ENCODE assay signal across 23 cellular contexts in genomic region chr13:59343132-59343531, GRCh38.
"Had no signal": no experiment of that assay in that cellular context is flagged by ENCODE, and none has a peak within 500 bp of the region (broad histone marks: within the 10 kb centered on the region; RNA-seq: fewer than 3 reads in every experiment).

No MANE protein-coding gene starts in this region.

- H3K27me3 Mint-ChIP-seq: activated B cell treated with CpG ODN at 0.5 μM for 24 hours; activated CD4-positive, alpha-beta T cell treated with anti-CD3 and anti-CD28 coated beads, Interleukin-2, amount 10 ng/mL, durations not matched to agents 24 days and 14 days; activated CD8-positive, alpha-beta memory T cell treated with anti-CD3 and anti-CD28 coated beads, Interleukin-2, amount 10 ng/mL, durations not matched to agents 7 days and 5 days had no signal

- H3K4me3 ChIP-seq: MG63 had no signal

- ATAC-seq: activated CD8-positive, alpha-beta memory T cell treated with anti-CD3 and anti-CD28 coated beads, Interleukin-2, amount 10 ng/mL, durations not matched to agents 7 days and 5 days; T-helper 17 cell had no signal

- DNase-seq: activated B cell treated with CpG ODN at 0.5 μM for 24 hours; activated CD4-positive, alpha-beta T cell treated with anti-CD3 and anti-CD28 coated beads for 1 hour; activated CD4-positive, alpha-beta T cell treated with anti-CD3 and anti-CD28 coated beads, Interleukin-2, amount 10 ng/mL, durations not matched to agents 24 days and 14 days; activated CD4-positive, alpha-beta T cell treated with anti-CD3 and anti-CD28 coated beads, Interleukin-2, amount 50 U/mL, for 48 hours; activated CD8-positive, alpha-beta memory T cell treated with anti-CD3 and anti-CD28 coated beads, Interleukin-2, amount 10 ng/mL, durations not matched to agents 7 days and 5 days; activated effector memory CD4-positive, alpha-beta T cell treated with Interleukin-2 at 50 U/mL for 16 hours; activated naive CD4-positive, alpha-beta T cell; activated T-cell treated with anti-CD3 and anti-CD28 coated beads, Interleukin-2, amount 50 U/mL, for 24 hours; aorta; MG63; MV-4-11; NCI-H1092 treated with DMSO at 0.1 percent for 48 hours; NCI-H1436; NCI-H187; NCI-H2081; NCI-H510A treated with DMSO at 0.1 percent for 48 hours; SIG-M5; T-helper 17 cell; T-helper 9 cell had no signal

- FAIRE-seq: bronchial epithelial cell, RCC 7860 had no signal

- H3K36me3 Mint-ChIP-seq: activated CD8-positive, alpha-beta memory T cell treated with anti-CD3 and anti-CD28 coated beads, Interleukin-2, amount 10 ng/mL, durations not matched to agents 7 days and 5 days; activated naive CD4-positive, alpha-beta T cell treated with anti-CD3 and anti-CD28 coated beads, Interleukin-2, amount 50 U/mL, for 24 hours had no signal

- H3K9me3 Mint-ChIP-seq: activated B cell treated with CpG ODN at 0.5 μM for 24 hours; activated CD4-positive, alpha-beta T cell treated with anti-CD3 and anti-CD28 coated beads, Interleukin-2, amount 10 ng/mL, durations not matched to agents 24 days and 14 days; activated naive CD4-positive, alpha-beta T cell treated with anti-CD3 and anti-CD28 coated beads, Interleukin-2, amount 50 U/mL, for 24 hours; activated T-cell treated with anti-CD3 and anti-CD28 coated beads, Interleukin-2, amount 50 U/mL, for 24 hours; activated T-helper 1 cell treated with anti-CD3 and anti-CD28 coated beads, Interleukin-12 subunit alpha, Interleukin-12 subunit beta, Interleukin-2, Interleukin-4 antibody, amounts not matched to agents 30 ng/mL and 10 ng/mL and 1 ng/mL, durations not matched to agents 14 hours and 24 hours and 36 hours had no signal

- H3K27ac Mint-ChIP-seq: activated B cell treated with CpG ODN at 0.5 μM for 24 hours; activated CD4-positive, alpha-beta T cell treated with anti-CD3 and anti-CD28 coated beads, Interleukin-2, amount 10 ng/mL, durations not matched to agents 24 days and 14 days; activated CD8-positive, alpha-beta memory T cell treated with anti-CD3 and anti-CD28 coated beads, Interleukin-2, amount 10 ng/mL, durations not matched to agents 7 days and 5 days; activated naive CD4-positive, alpha-beta T cell treated with anti-CD3 and anti-CD28 coated beads, Interleukin-2, amount 50 U/mL, for 24 hours; activated T-cell treated with anti-CD3 and anti-CD28 coated beads, Interleukin-2, amount 50 U/mL, for 24 hours; activated T-helper 1 cell treated with anti-CD3 and anti-CD28 coated beads, Interleukin-12 subunit alpha, Interleukin-12 subunit beta, Interleukin-2, Interleukin-4 antibody, amounts not matched to agents 30 ng/mL and 10 ng/mL and 1 ng/mL, durations not matched to agents 14 hours and 24 hours and 36 hours; T-helper 17 cell had no signal

- H3K4me1 Mint-ChIP-seq: activated B cell treated with CpG ODN at 0.5 μM for 24 hours; activated CD4-positive, alpha-beta T cell treated with anti-CD3 and anti-CD28 coated beads, Interleukin-2, amount 10 ng/mL, durations not matched to agents 24 days and 14 days; activated CD8-positive, alpha-beta memory T cell treated with anti-CD3 and anti-CD28 coated beads, Interleukin-2, amount 10 ng/mL, durations not matched to agents 7 days and 5 days; activated naive CD4-positive, alpha-beta T cell treated with anti-CD3 and anti-CD28 coated beads, Interleukin-2, amount 50 U/mL, for 24 hours; T-helper 17 cell had no signal

- H3K27me3 ChIP-seq: MG63 had no signal

- H3K9me3 ChIP-seq: MG63 had no signal

- H3K4me3 Mint-ChIP-seq: activated B cell treated with CpG ODN at 0.5 μM for 24 hours; activated CD4-positive, alpha-beta T cell treated with anti-CD3 and anti-CD28 coated beads, Interleukin-2, amount 10 ng/mL, durations not matched to agents 24 days and 14 days; activated CD8-positive, alpha-beta memory T cell treated with anti-CD3 and anti-CD28 coated beads, Interleukin-2, amount 10 ng/mL, durations not matched to agents 7 days and 5 days; activated naive CD4-positive, alpha-beta T cell treated with anti-CD3 and anti-CD28 coated beads, Interleukin-2, amount 50 U/mL, for 24 hours; activated T-cell treated with anti-CD3 and anti-CD28 coated beads, Interleukin-2, amount 50 U/mL, for 24 hours; activated T-helper 1 cell treated with anti-CD3 and anti-CD28 coated beads, Interleukin-12 subunit alpha, Interleukin-12 subunit beta, Interleukin-2, Interleukin-4 antibody, amounts not matched to agents 30 ng/mL and 10 ng/mL and 1 ng/mL, durations not matched to agents 14 hours and 24 hours and 36 hours; T-helper 17 cell had no signal

- H3K36me3 ChIP-seq: MG63 had no signal
